ENCODE assay signal across 1 cellular context in the genomic region with DNA sequence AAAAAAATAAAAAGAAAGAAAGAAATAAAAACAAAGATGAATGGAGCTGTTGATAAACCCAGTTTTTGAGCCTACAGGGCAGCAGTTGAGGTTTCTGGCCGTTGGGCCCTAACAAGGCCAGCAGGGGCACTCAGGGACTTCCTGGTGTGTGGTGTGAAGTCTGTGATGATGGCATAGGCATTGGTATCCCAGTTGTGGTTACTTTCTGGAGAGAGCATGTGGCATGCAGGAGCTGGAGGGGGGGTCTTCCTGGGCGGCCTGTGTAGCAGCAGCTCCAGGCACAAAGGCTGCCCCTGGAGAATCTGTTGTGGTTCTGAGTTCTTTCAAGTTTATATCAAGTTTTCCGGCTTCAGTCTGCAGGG.
TF ChIP-seq lines count a peak whose summit lies in the region.

No MANE protein-coding gene starts in this region.

TF ChIP-seq in GM23338, 12 proteins besides CTCF, POLR2A, EP300 and RAD21 (continued from another document):
- TF ChIP-seq EZH2phosphoT487 (IDR thresholded peaks at IDR 0.05; ENCODE audit: unreplicated experiment) (no peak), JUNB (IDR thresholded peaks at IDR 0.05; ENCODE audit: unreplicated experiment) (no peak), ZNF331 (CRISPR knock-in tag; IDR thresholded peaks at IDR 0.05; ENCODE audit: low read depth) (no peak), CREB1 (CRISPR knock-in tag; IDR thresholded peaks at IDR 0.05; ENCODE audit: low read depth) (no peak), NANOG (IDR thresholded peaks at IDR 0.05; ENCODE audit: borderline replicate concordance) (no peak)
- TF ChIP-seq, protein P1, sequence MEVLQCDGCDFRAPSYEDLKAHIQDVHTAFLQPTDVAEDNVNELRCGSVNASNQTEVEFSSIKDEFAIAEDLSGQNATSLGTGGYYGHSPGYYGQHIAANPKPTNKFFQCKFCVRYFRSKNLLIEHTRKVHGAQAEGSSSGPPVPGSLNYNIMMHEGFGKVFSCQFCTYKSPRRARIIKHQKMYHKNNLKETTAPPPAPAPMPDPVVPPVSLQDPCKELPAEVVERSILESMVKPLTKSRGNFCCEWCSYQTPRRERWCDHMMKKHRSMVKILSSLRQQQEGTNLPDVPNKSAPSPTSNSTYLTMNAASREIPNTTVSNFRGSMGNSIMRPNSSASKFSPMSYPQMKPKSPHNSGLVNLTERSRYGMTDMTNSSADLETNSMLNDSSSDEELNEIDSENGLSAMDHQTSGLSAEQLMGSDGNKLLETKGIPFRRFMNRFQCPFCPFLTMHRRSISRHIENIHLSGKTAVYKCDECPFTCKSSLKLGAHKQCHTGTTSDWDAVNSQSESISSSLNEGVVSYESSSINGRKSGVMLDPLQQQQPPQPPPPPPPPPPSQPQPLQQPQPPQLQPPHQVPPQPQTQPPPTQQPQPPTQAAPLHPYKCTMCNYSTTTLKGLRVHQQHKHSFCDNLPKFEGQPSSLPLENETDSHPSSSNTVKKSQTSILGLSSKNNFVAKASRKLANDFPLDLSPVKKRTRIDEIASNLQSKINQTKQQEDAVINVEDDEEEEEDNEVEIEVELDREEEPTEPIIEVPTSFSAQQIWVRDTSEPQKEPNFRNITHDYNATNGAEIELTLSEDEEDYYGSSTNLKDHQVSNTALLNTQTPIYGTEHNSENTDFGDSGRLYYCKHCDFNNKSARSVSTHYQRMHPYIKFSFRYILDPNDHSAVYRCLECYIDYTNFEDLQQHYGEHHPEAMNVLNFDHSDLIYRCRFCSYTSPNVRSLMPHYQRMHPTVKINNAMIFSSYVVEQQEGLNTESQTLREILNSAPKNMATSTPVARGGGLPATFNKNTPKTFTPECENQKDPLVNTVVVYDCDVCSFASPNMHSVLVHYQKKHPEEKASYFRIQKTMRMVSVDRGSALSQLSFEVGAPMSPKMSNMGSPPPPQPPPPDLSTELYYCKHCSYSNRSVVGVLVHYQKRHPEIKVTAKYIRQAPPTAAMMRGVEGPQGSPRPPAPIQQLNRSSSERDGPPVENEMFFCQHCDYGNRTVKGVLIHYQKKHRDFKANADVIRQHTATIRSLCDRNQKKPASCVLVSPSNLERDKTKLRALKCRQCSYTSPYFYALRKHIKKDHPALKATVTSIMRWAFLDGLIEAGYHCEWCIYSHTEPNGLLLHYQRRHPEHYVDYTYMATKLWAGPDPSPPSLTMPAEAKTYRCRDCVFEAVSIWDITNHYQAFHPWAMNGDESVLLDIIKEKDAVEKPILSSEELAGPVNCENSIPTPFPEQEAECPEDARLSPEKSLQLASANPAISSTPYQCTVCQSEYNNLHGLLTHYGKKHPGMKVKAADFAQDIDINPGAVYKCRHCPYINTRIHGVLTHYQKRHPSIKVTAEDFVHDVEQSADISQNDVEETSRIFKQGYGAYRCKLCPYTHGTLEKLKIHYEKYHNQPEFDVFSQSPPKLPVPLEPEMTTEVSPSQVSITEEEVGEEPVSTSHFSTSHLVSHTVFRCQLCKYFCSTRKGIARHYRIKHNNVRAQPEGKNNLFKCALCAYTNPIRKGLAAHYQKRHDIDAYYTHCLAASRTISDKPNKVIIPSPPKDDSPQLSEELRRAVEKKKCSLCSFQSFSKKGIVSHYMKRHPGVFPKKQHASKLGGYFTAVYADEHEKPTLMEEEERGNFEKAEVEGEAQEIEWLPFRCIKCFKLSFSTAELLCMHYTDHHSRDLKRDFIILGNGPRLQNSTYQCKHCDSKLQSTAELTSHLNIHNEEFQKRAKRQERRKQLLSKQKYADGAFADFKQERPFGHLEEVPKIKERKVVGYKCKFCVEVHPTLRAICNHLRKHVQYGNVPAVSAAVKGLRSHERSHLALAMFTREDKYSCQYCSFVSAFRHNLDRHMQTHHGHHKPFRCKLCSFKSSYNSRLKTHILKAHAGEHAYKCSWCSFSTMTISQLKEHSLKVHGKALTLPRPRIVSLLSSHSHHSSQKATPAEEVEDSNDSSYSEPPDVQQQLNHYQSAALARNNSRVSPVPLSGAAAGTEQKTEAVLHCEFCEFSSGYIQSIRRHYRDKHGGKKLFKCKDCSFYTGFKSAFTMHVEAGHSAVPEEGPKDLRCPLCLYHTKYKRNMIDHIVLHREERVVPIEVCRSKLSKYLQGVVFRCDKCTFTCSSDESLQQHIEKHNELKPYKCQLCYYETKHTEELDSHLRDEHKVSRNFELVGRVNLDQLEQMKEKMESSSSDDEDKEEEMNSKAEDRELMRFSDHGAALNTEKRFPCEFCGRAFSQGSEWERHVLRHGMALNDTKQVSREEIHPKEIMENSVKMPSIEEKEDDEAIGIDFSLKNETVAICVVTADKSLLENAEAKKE (CRISPR knock-in tag; IDR thresholded peaks at IDR 0.05), result no peak
